Comparison of ENCODE assay signal across 17 cellular contexts in the genomic region with DNA sequence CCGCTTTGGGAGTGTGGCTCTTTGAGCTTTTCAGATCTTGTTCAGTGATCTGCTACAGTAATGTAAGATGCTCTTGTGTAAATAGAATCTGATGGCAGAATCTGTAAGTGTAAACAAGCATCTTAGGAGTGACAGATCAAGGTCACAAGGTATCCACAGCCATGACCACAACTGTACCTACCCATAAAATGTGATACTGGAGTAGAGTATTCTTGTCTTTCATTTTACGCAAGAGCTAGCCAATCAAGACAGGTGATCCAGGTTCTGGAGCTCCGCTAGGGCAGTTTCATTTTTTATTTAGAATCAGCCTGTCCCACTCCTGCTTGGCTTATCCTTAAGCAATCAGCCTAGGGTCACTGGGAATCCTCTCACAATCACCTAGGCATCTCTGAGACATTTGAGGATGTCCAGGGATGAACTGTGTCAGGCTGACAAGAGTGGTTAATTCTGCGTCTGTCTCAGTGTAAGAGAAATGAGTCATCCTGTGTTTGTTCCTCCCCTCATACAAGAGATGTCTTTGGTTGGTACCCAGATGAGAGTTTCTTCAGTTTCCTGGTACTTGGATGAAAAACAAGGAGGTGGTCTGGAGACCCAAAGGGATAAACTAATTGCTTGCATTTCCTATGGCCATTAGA. TPM values are rescaled to one million over a fixed set of nuclear protein-coding genes. Genes with fewer than 3 reads are reported as not detected.
A peak's percentile ranks its signal among the peaks of the same experiment; 100 is the strongest.
DNase-seq lines count a peak whose midpoint lies in the region; ATAC-seq and TF ChIP-seq lines count a peak whose summit lies in the region.
"Had no signal": no experiment of that assay in that cellular context is flagged by ENCODE, and none has a peak within 500 bp of the region (broad histone marks: within the 10 kb centered on the region; RNA-seq: fewer than 3 reads in every experiment).

No MANE protein-coding gene starts in this region.

- H2AK5ac ChIP-seq in trophoblast cell (ENCODE audit: low read length), result no peak overlapping the region

- H4K12ac ChIP-seq in trophoblast cell (ENCODE audit: low read depth, low read length), result no peak overlapping the region

- no peak overlapping the region for H3K4ac ChIP-seq in trophoblast cell (ENCODE audit: low read depth, low read length)

- H2BK5ac ChIP-seq in trophoblast cell (ENCODE audit: low read depth, low read length, poor library complexity), result no peak overlapping the region

- H4K8ac ChIP-seq in trophoblast cell (ENCODE audit: low read depth, low read length), result no peak overlapping the region

- H3K79me1 ChIP-seq in trophoblast cell (ENCODE audit: low read length), result peaks cover 12% of the 10 kb centered on the region

- H3K4me3 ChIP-seq in choroid plexus epithelial cell (ENCODE audit: low read depth, low read length) (no peak overlapping the region), trophoblast cell (ENCODE audit: low read depth, low read length) (no peak overlapping the region)
- H3K4me3 ChIP-seq: A549, HAP-1 had no signal

- peak; percentile 12 for DNase-seq in DMS53 (lab: John Stamatoyannopoulos, UW)
- DNase-seq in DMS53 treated with DMSO at 0.1 percent for 48 hours (lab: John Stamatoyannopoulos, UW; ENCODE audit: unreplicated experiment), result no peak
- peak; percentile 45 for DNase-seq in choroid plexus epithelial cell (ENCODE audit: low read depth)
- no peak for DNase-seq in trophoblast cell
- DNase-seq in amygdala (lab: John Stamatoyannopoulos, UW), result no peak
- DNase-seq: AML-193; Caco-2; CD4-positive, alpha-beta T cell; DMS79 treated with DMSO at 0.1 percent for 48 hours; GF-D8; IMR-90 had no signal

- H3K27ac ChIP-seq in trophoblast cell (ENCODE audit: low read depth, low read length), result peak overlapping the region; percentile 38
- H3K27ac ChIP-seq: 22Rv1, A549, C4-2B had no signal

- H4K91ac ChIP-seq in trophoblast cell (ENCODE audit: low read depth, low read length), result no peak overlapping the region

- TF ChIP-seq CTCF in choroid plexus epithelial cell (conservative IDR thresholded peaks at IDR 0.05; ENCODE audit: low read depth, low read length), result no peak

- H2AFZ ChIP-seq in trophoblast cell (ENCODE audit: insufficient read depth, low read length, poor library complexity), result no peak overlapping the region

- no peaks in the 10 kb centered on the region for H3K4me1 ChIP-seq in trophoblast cell (ENCODE audit: control insufficient read depth in 1 of 2, insufficient read depth in 2 of 2, low read length in 2 of 2)
- H3K4me1 ChIP-seq: A549, Caco-2 had no signal

- no peak overlapping the region for H2BK120ac ChIP-seq in trophoblast cell (ENCODE audit: insufficient read depth, low read length, poor library complexity)

- no peak overlapping the region for H3K9ac ChIP-seq in trophoblast cell (ENCODE audit: low read length)

- H3K36me3 ChIP-seq in trophoblast cell (ENCODE audit: control insufficient read depth in 1 of 2, insufficient read depth in 2 of 2, low read length in 2 of 2), result peaks cover 6 to 17% of the 10 kb centered on the region in 2 experiments

- no peak overlapping the region for H3K18ac ChIP-seq in trophoblast cell (ENCODE audit: low read length)

- no peak for ATAC-seq in GM21717 (IDR thresholded peaks at IDR 0.05; ENCODE audit: unreplicated experiment)
- no peak for ATAC-seq in HG02571 (IDR thresholded peaks at IDR 0.05; ENCODE audit: unreplicated experiment)
- ATAC-seq: A549 had no signal

- no peaks in the 10 kb centered on the region for H3K79me2 ChIP-seq in trophoblast cell (ENCODE audit: control insufficient read depth, insufficient read depth, low read length, poor library complexity)

- H3K9me3 ChIP-seq in trophoblast cell (ENCODE audit: insufficient read depth, low read depth, low read length), result peaks cover 3% of the 10 kb centered on the region
- H3K9me3 ChIP-seq: A549 had no signal

- no CpG with 5 or more reads among the region's 4 CpGs for WGBS in trophoblast cell (ENCODE audit: extremely low coverage, insufficient coverage, insufficient read length)

- H3K14ac ChIP-seq in trophoblast cell (ENCODE audit: low read length), result no peak overlapping the region

- H2BK12ac ChIP-seq in trophoblast cell (ENCODE audit: low read length), result no peak overlapping the region

- H3K27me3 ChIP-seq in trophoblast cell (ENCODE audit: insufficient read depth, low read length), result no peaks in the 10 kb centered on the region

- no peak overlapping the region for H3K4me2 ChIP-seq in trophoblast cell (ENCODE audit: low read length)
- H3K4me2 ChIP-seq: A549 had no signal

- H3K23ac ChIP-seq in trophoblast cell (ENCODE audit: low read length), result no peak overlapping the region

RNA-seq across cellular contexts. Expression of a gene that starts 13.6 kb away (rescaled TPM):
- polyA plus RNA-seq in trophoblast cell (2013), result 10.1 and 12.1 TPM in 2 replicates

Comparison
In these comparisons a context has a peak if more than half of its experiments do, and no peak if none do; other contexts are left out.
1. DNase-seq: peak in DMS53 (single experiment) and choroid plexus epithelial cell (single experiment); none in DMS53 treated with DMSO at 0.1 percent for 48 hours (single experiment), trophoblast cell (0 of 2) and amygdala (0 of 56).